ENCODE assay signal across 6 cellular contexts in genomic region chr5:97591781-97592180, GRCh38.
"Had no signal": no experiment of that assay in that cellular context is flagged by ENCODE, and none has a peak within 500 bp of the region (broad histone marks: within the 10 kb centered on the region; RNA-seq: fewer than 3 reads in every experiment).

No MANE protein-coding gene starts in this region.

- H3K36me3 ChIP-seq: HAP-1 had no signal

- DNase-seq: GM23248, GOT3, H7, HFFc6 had no signal

- FAIRE-seq: HepG2 had no signal

- H3K4me3 ChIP-seq: GM23248, HAP-1 had no signal
